In the genomic region with DNA sequence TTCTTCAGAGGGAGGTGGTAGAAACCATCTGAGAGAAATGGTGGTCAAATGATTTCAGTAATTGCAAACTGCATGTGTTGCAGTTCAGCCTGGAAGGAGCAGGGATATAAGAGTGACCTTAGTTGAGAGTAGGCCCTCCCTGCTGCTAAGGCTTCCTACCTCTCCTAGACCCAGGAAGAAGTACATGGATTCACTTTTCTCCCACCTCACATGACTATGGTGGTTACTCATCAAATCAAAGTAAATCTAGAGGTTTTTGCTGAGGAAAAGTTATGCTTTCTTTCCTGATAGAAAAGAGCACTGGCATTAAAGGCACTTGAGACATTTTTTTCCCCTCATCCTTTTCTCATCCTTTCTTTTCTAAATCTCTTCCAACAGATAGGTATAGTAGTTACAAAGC, we compare ENCODE assay signal across 17 cellular contexts. TPM values are rescaled to one million over a fixed set of nuclear protein-coding genes. Genes with fewer than 3 reads are reported as not detected.
"Had no signal": no experiment of that assay in that cellular context is flagged by ENCODE, and none has a peak within 500 bp of the region (broad histone marks: within the 10 kb centered on the region; RNA-seq: fewer than 3 reads in every experiment).

No MANE protein-coding gene starts in this region.

- H3K4me1 ChIP-seq: body of pancreas, right atrium auricular region, vagina had no signal

- H3K27ac Mint-ChIP-seq: activated naive CD4-positive, alpha-beta T cell treated with anti-CD3 and anti-CD28 coated beads for 36 hours; activated T-helper 1 cell treated with anti-CD3 and anti-CD28 coated beads, Interleukin-12 subunit alpha, Interleukin-12 subunit beta, Interleukin-2, Interleukin-4 antibody, amounts not matched to agents 30 ng/mL and 10 ng/mL and 1 ng/mL, durations not matched to agents 14 hours and 24 hours and 36 hours; endodermal cell; stimulated activated effector memory CD8-positive, alpha-beta T cell treated with anti-CD3 and anti-CD28 coated beads, Interleukin-12 subunit alpha, Interleukin-12 subunit beta, amount 100 ng/mL, for 72 hours had no signal

- ATAC-seq: body of pancreas; esophagus mucosa; left ventricle myocardium superior; stimulated activated effector memory CD8-positive, alpha-beta T cell treated with anti-CD3 and anti-CD28 coated beads, Interleukin-12 subunit alpha, Interleukin-12 subunit beta, amount 100 ng/mL, for 72 hours had no signal

- DNase-seq: activated CD4-positive, alpha-beta T cell treated with anti-CD3 and anti-CD28 coated beads for 48 hours; activated naive CD4-positive, alpha-beta T cell treated with anti-CD3 and anti-CD28 coated beads for 36 hours; body of pancreas; cerebellar nuclear complex; endodermal cell; foreskin melanocyte; head of caudate nucleus; left ventricle myocardium superior; posterior cingulate gyrus; T-helper 1 cell; tibial artery had no signal

- H3K27ac ChIP-seq: body of pancreas, right atrium auricular region, tibial artery, vagina had no signal

- H3K36me3 Mint-ChIP-seq: stimulated activated effector memory CD8-positive, alpha-beta T cell treated with anti-CD3 and anti-CD28 coated beads, Interleukin-12 subunit alpha, Interleukin-12 subunit beta, amount 100 ng/mL, for 72 hours had no signal

- FAIRE-seq: islet of Langerhans had no signal

- H3K36me3 ChIP-seq: right atrium auricular region, tibial artery, vagina had no signal

- H3K27me3 ChIP-seq: body of pancreas, right atrium auricular region, tibial artery, vagina had no signal

- H3K9me3 ChIP-seq: body of pancreas, right atrium auricular region, tibial artery, vagina had no signal

- H3K4me3 Mint-ChIP-seq: activated naive CD4-positive, alpha-beta T cell treated with anti-CD3 and anti-CD28 coated beads for 36 hours; activated T-helper 1 cell treated with anti-CD3 and anti-CD28 coated beads, Interleukin-12 subunit alpha, Interleukin-12 subunit beta, Interleukin-2, Interleukin-4 antibody, amounts not matched to agents 30 ng/mL and 10 ng/mL and 1 ng/mL, durations not matched to agents 14 hours and 24 hours and 36 hours; endodermal cell; stimulated activated effector memory CD8-positive, alpha-beta T cell treated with anti-CD3 and anti-CD28 coated beads, Interleukin-12 subunit alpha, Interleukin-12 subunit beta, amount 100 ng/mL, for 72 hours had no signal

- H3K9me3 Mint-ChIP-seq: activated naive CD4-positive, alpha-beta T cell treated with anti-CD3 and anti-CD28 coated beads for 36 hours; activated T-helper 1 cell treated with anti-CD3 and anti-CD28 coated beads, Interleukin-12 subunit alpha, Interleukin-12 subunit beta, Interleukin-2, Interleukin-4 antibody, amounts not matched to agents 30 ng/mL and 10 ng/mL and 1 ng/mL, durations not matched to agents 14 hours and 24 hours and 36 hours; endodermal cell; stimulated activated effector memory CD8-positive, alpha-beta T cell treated with anti-CD3 and anti-CD28 coated beads, Interleukin-12 subunit alpha, Interleukin-12 subunit beta, amount 100 ng/mL, for 72 hours had no signal

- H3K4me3 ChIP-seq: body of pancreas, right atrium auricular region, tibial artery, vagina had no signal

RNA-seq across cellular contexts. Expression of a gene that starts 43.2 kb away (rescaled TPM):
- total RNA-seq: vagina had no signal
